Comparison of ENCODE assay signal across 7 cellular contexts in genomic region chr17:4944163-4944553, GRCh38. TPM values are rescaled to one million over a fixed set of nuclear protein-coding genes. Genes with fewer than 3 reads are reported as not detected.
DNase-seq lines count a peak whose midpoint lies in the region; ATAC-seq and TF ChIP-seq lines count a peak whose summit lies in the region.
"Had no signal": no experiment of that assay in that cellular context is flagged by ENCODE, and none has a peak within 500 bp of the region (broad histone marks: within the 10 kb centered on the region; RNA-seq: fewer than 3 reads in every experiment).

No MANE protein-coding gene starts in this region.

- peak overlapping the region; percentile 56 for H3K4me3 ChIP-seq in naive thymus-derived CD4-positive, alpha-beta T cell (ENCODE audit: low read length)
- H3K4me3 ChIP-seq: pancreas had no signal

- H3K4me1 Mint-ChIP-seq in activated B cell treated with CpG ODN at 0.5 μM for 24 hours = peaks cover 75% of the 10 kb centered on the region
- H3K4me1 Mint-ChIP-seq in naive thymus-derived CD4-positive, alpha-beta T cell = peaks cover 57 to 70% (median 64%) of the 10 kb centered on the region in 7 donors

- POLR2A ChIA-PET in activated B cell treated with CpG ODN at 0.5 μM for 24 hours (lab: Charles Lee) = interaction anchor here (0.8 to 12.1 kb wide), 6 partner anchors 8 to 73 kb away, joined by 3 to 391 read pairs (median 4); partner anchors contain the start of genes CAMTA2, GP1BA and SPAG7
- POLR2A ChIA-PET in naive thymus-derived CD4-positive, alpha-beta T cell (lab: Charles Lee) = interaction anchor here (1.0 to 13.0 kb wide), 5 partner anchors 9 to 229 kb away, joined by 3 to 278 read pairs (median 4); partner anchors contain the start of gene SPAG7

- intact Hi-C loops in activated B cell treated with CpG ODN at 0.5 μM for 24 hours (cut with micrococcal nuclease) = loop anchor here (5.0 to 10.0 kb wide), 2 partner anchors 579 to 802 kb away; partner anchors contain the start of genes CYB5D2, UBE2G1 and ZZEF1
- intact Hi-C loops in naive thymus-derived CD4-positive, alpha-beta T cell (cut with micrococcal nuclease) = loop anchor here (1.0 to 10.0 kb wide), 3 partner anchors 23 to 1711 kb away; partner anchors contain the start of genes ZNF594 (in 2 of the 2), C17orf100 (in 1 of the 2), MED31 (in 1 of the 2) and SPAG7 (in 1 of the 2)

- TF ChIP-seq CTCF in GM20000 (IDR thresholded peaks at IDR 0.05; ENCODE audit: extremely low read depth, missing control alignments) (no peak), activated B cell treated with CpG ODN at 0.5 μM for 24 hours (IDR thresholded peaks at IDR 0.05) (no peak)

- CTCF ChIA-PET in activated B cell treated with CpG ODN at 0.5 μM for 24 hours (lab: Charles Lee) = no interaction called here
- CTCF ChIA-PET in naive thymus-derived CD4-positive, alpha-beta T cell (lab: Charles Lee) = interaction anchor here (0.6 to 0.7 kb wide), 2 partner anchors 31 to 45 kb away, joined by 3 read pairs; no protein-coding TSS in a partner anchor

- ATAC-seq in activated B cell treated with CpG ODN at 0.5 μM for 24 hours (ENCODE audit: low read depth) = no peak
- ATAC-seq in naive thymus-derived CD4-positive, alpha-beta T cell = no peak
- no peak for ATAC-seq in GM18519 (IDR thresholded peaks at IDR 0.05; ENCODE audit: low FRiP score, unreplicated experiment)
- ATAC-seq in left lobe of liver = no peak
- ATAC-seq: pancreas had no signal

- no peaks in the 10 kb centered on the region for H3K9me3 Mint-ChIP-seq in activated B cell treated with CpG ODN at 0.5 μM for 24 hours
- H3K9me3 Mint-ChIP-seq in naive thymus-derived CD4-positive, alpha-beta T cell = peaks cover 0 to 6% (median 0%) of the 10 kb centered on the region in 11 donors

- H3K36me3 ChIP-seq in naive thymus-derived CD4-positive, alpha-beta T cell (ENCODE audit: control insufficient read depth in 2 of 3, insufficient read depth in 3 of 3, low read length in 3 of 3) = peaks cover 14 to 55% (median 16%) of the 10 kb centered on the region in 3 experiments

- peak overlapping the region; percentile 89 for H3K27ac ChIP-seq in naive thymus-derived CD4-positive, alpha-beta T cell (ENCODE audit: low read depth, low read length)

- peaks cover 73% of the 10 kb centered on the region for H3K36me3 Mint-ChIP-seq in activated B cell treated with CpG ODN at 0.5 μM for 24 hours (ENCODE audit: low read depth)
- peaks cover 5 to 66% (median 42%) of the 10 kb centered on the region in 5 donors for H3K36me3 Mint-ChIP-seq in naive thymus-derived CD4-positive, alpha-beta T cell

- peaks cover 2% of the 10 kb centered on the region for H3K27me3 Mint-ChIP-seq in activated B cell treated with CpG ODN at 0.5 μM for 24 hours
- peaks cover 0 to 2% (median 0%) of the 10 kb centered on the region in 5 donors for H3K27me3 Mint-ChIP-seq in naive thymus-derived CD4-positive, alpha-beta T cell

- DNase-seq in GM20000 (ENCODE audit: low spot score) (peak; percentile 47), activated B cell treated with CpG ODN at 0.5 μM for 24 hours (no peak), DMS53 treated with DMSO at 0.1 percent for 48 hours (lab: John Stamatoyannopoulos, UW; ENCODE audit: unreplicated experiment) (no peak), left lobe of liver (ENCODE audit: low spot score) (no peak)
- DNase-seq in naive thymus-derived CD4-positive, alpha-beta T cell = peak in 8 of 9 donors; percentile 52 to 67 (median 61)

- H3K4me1 ChIP-seq in naive thymus-derived CD4-positive, alpha-beta T cell (ENCODE audit: control insufficient read depth in 2 of 2, insufficient read depth in 2 of 2, low read length in 2 of 2) = peaks cover 51 to 52% of the 10 kb centered on the region in 2 donors

- H3K9me3 ChIP-seq in naive thymus-derived CD4-positive, alpha-beta T cell (ENCODE audit: control insufficient read depth in 2 of 3, low read length in 3 of 3) = no peaks in the 10 kb centered on the region
- H3K9me3 ChIP-seq: pancreas had no signal

- no peaks in the 10 kb centered on the region for H3K27me3 ChIP-seq in naive thymus-derived CD4-positive, alpha-beta T cell (ENCODE audit: control insufficient read depth in 2 of 2, insufficient read depth in 2 of 2, low read length in 2 of 2)
- H3K27me3 ChIP-seq: pancreas had no signal

- peak overlapping the region; percentile 94 for H3K27ac Mint-ChIP-seq in activated B cell treated with CpG ODN at 0.5 μM for 24 hours
- H3K27ac Mint-ChIP-seq in naive thymus-derived CD4-positive, alpha-beta T cell = peak overlapping the region; percentile 68 to 98 (median 93)

- H3K4me3 Mint-ChIP-seq in activated B cell treated with CpG ODN at 0.5 μM for 24 hours = peak overlapping the region; percentile 85
- H3K4me3 Mint-ChIP-seq in naive thymus-derived CD4-positive, alpha-beta T cell = peak overlapping the region; percentile 86 to 100 (median 96)

RNA-seq across cellular contexts. Expression of gene RNF167, which starts 4.1 kb away (rescaled TPM):
- total RNA-seq in activated B cell treated with CpG ODN at 0.5 μM for 24 hours (93.3 and 108 TPM in 2 replicates), left lobe of liver (78.9 TPM)
- total RNA-seq in naive thymus-derived CD4-positive, alpha-beta T cell = 100 to 1,000 TPM in 4 of 5 experiments, 10 to 100 TPM in 1; 97.3 to 248 (median 148) TPM
- polyA plus RNA-seq in naive thymus-derived CD4-positive, alpha-beta T cell = 10 to 100 TPM; 25.3 to 28.0 TPM

RNA-seq across cellular contexts. Expression of gene PFN1, which starts 4.2 kb away (rescaled TPM):
- 1,071 and 1,072 TPM in 2 replicates for total RNA-seq in activated B cell treated with CpG ODN at 0.5 μM for 24 hours
- 1,000 to 10,000 TPM in 1 of 5 experiments, 100 to 1,000 TPM in 4; 430 to 2,132 (median 445) TPM for total RNA-seq in naive thymus-derived CD4-positive, alpha-beta T cell
- 1,000 to 10,000 TPM; 1,617 to 1,727 TPM for polyA plus RNA-seq in naive thymus-derived CD4-positive, alpha-beta T cell
- 254 TPM for total RNA-seq in left lobe of liver

RNA-seq across cellular contexts. Expression of gene SLC25A11, which starts 4.3 kb away (rescaled TPM):
- total RNA-seq in activated B cell treated with CpG ODN at 0.5 μM for 24 hours (35.3 and 35.8 TPM in 2 replicates), left lobe of liver (44.7 TPM)
- 10 to 100 TPM; 27.0 to 82.6 (median 44.1) TPM for total RNA-seq in naive thymus-derived CD4-positive, alpha-beta T cell
- 10 to 100 TPM; 57.8 to 86.8 TPM for polyA plus RNA-seq in naive thymus-derived CD4-positive, alpha-beta T cell

RNA-seq across cellular contexts. Expression of gene ENO3, which starts 6.8 kb away (rescaled TPM):
- 26.3 and 29.5 TPM in 2 replicates for total RNA-seq in activated B cell treated with CpG ODN at 0.5 μM for 24 hours
- total RNA-seq in naive thymus-derived CD4-positive, alpha-beta T cell = 10 to 100 TPM; 21.5 to 56.3 (median 31.8) TPM
- 1 to 10 TPM in 1 of 2 donors, under 1 TPM in 1; 0.87 to 1.8 TPM for polyA plus RNA-seq in naive thymus-derived CD4-positive, alpha-beta T cell
- 52.7 TPM for total RNA-seq in left lobe of liver

RNA-seq across cellular contexts. Expression of gene GP1BA, which starts 12.1 kb away (rescaled TPM):
- total RNA-seq in activated B cell treated with CpG ODN at 0.5 μM for 24 hours (not detected in 2 replicates), left lobe of liver (not detected)
- 1 to 10 TPM in 1 of 5 experiments, not detected in 4; 1.6 TPM for total RNA-seq in naive thymus-derived CD4-positive, alpha-beta T cell
- polyA plus RNA-seq in naive thymus-derived CD4-positive, alpha-beta T cell = not detected

Comparison
In these comparisons a context has a peak if more than half of its experiments do, and no peak if none do; other contexts are left out.
1. DNase-seq: peak in GM20000 (single experiment) and naive thymus-derived CD4-positive, alpha-beta T cell (8 of 9); none in activated B cell treated with CpG ODN at 0.5 μM for 24 hours (single experiment), DMS53 treated with DMSO at 0.1 percent for 48 hours (single experiment) and left lobe of liver (single experiment).